In genomic region chr20:14688045-14688444, GRCh38 we compare ENCODE assay signal across 21 cellular contexts.
DNase-seq lines count a peak whose midpoint lies in the region; ATAC-seq, FAIRE-seq and TF ChIP-seq lines count a peak whose summit lies in the region.
"Had no signal": no experiment of that assay in that cellular context is flagged by ENCODE, and none has a peak within 500 bp of the region (broad histone marks: within the 10 kb centered on the region; RNA-seq: fewer than 3 reads in every experiment).

No MANE protein-coding gene starts in this region.

- TF ChIP-seq RAD21 in A549 (conservative IDR thresholded peaks at IDR 0.05 in 1 of 2, IDR thresholded peaks at IDR 0.05 in 1 of 2), result no peak

- no peaks in the 10 kb centered on the region for H3K9me3 ChIP-seq in A549
- no peaks in the 10 kb centered on the region for H3K9me3 ChIP-seq in transverse colon
- H3K9me3 ChIP-seq: BLaER1, Caco-2 had no signal

- no peak overlapping the region for H3K4me3 Mint-ChIP-seq in type B pancreatic cell
- H3K4me3 Mint-ChIP-seq: B cell; CD4-positive, CD25-positive, alpha-beta regulatory T cell; CD8-positive, alpha-beta T cell had no signal

- H3K27me3 ChIP-seq in transverse colon, result no peaks in the 10 kb centered on the region
- H3K27me3 ChIP-seq: BLaER1 had no signal

- in situ Hi-C loops in transverse colon (cut with MboI; ENCODE audit: low pct_ligation_motif_present in 1 of 4, low pct_unique_long_range_greater_than_20kb in 1 of 4, low sequenced_read_pairs in 3 of 4), result no loop called here

- no peaks in the 10 kb centered on the region for H3K4me1 ChIP-seq in A549
- H3K4me1 ChIP-seq in transverse colon, result no peaks in the 10 kb centered on the region
- H3K4me1 ChIP-seq: BLaER1, Caco-2 had no signal

- H3K27ac ChIP-seq in A549 (no peak overlapping the region), transverse colon (no peak overlapping the region)
- H3K27ac ChIP-seq: BLaER1, C4-2B, GM23248 had no signal

- TF ChIP-seq CTCF in A549 (IDR thresholded peaks at IDR 0.05), result no peak
- no peak for TF ChIP-seq CTCF in type B pancreatic cell (conservative IDR thresholded peaks at IDR 0.05)
- no peak for TF ChIP-seq CTCF in transverse colon (IDR thresholded peaks at IDR 0.05)

- no peak for TF ChIP-seq EP300 in A549 (IDR thresholded peaks at IDR 0.05)
- no peak for TF ChIP-seq EP300 in transverse colon (IDR thresholded peaks at IDR 0.05; ENCODE audit: low read depth)

- ATAC-seq in A549, result no peak
- ATAC-seq: CD8-positive, alpha-beta T cell; GM12878 had no signal

- POLR2A ChIA-PET in A549 (lab: Yijun Ruan, JAX), result no interaction called here

- peak; percentile 70 for FAIRE-seq in A549 (lab: Jason Lieb, UNC)
- FAIRE-seq: GM19239, H1 had no signal

- 68% methylated on average over 2 of the region's 2 CpGs for WGBS in A549 (ENCODE audit: missing lambda C conversion rate)
- WGBS in transverse colon (ENCODE audit: low coverage in 1 of 2), 2 donors, result 52 to 82% methylated on average over 2 of the region's 2 CpGs

- no peaks in the 10 kb centered on the region for H3K36me3 Mint-ChIP-seq in type B pancreatic cell
- H3K36me3 Mint-ChIP-seq: CD4-positive, CD25-positive, alpha-beta regulatory T cell; CD8-positive, alpha-beta T cell had no signal

- DNase-seq in A549 (ENCODE audit: low read depth in 1 of 2, low spot score in 1 of 2), result no peak
- peak; percentile 70 for DNase-seq in NCI-H69 (lab: John Stamatoyannopoulos, UW)
- peak; percentile 18 for DNase-seq in kidney tubule cell (ENCODE audit: low spot score)
- DNase-seq in type B pancreatic cell (ENCODE audit: extremely low spot score, unreplicated experiment), result no peak
- no peak for DNase-seq in transverse colon
- no peak for DNase-seq in NCI-H82 (lab: John Stamatoyannopoulos, UW)
- DNase-seq: Caco-2; CD4-positive, CD25-positive, alpha-beta regulatory T cell; CD8-positive, alpha-beta T cell; DMS153; DND-41; GDM1; H7; HCEC 1CT had no signal

- no peaks in the 10 kb centered on the region for H3K36me3 ChIP-seq in transverse colon
- H3K36me3 ChIP-seq: BLaER1 had no signal

- TF ChIP-seq POLR2A in A549 (IDR thresholded peaks at IDR 0.05; ENCODE audit: low read length) (no peak), transverse colon (IDR thresholded peaks at IDR 0.05) (no peak)

- no peak overlapping the region for H3K4me2 ChIP-seq in A549
- H3K4me2 ChIP-seq: BLaER1 had no signal

- H3K27me3 Mint-ChIP-seq in type B pancreatic cell, result peaks cover 4% of the 10 kb centered on the region
- H3K27me3 Mint-ChIP-seq: CD4-positive, CD25-positive, alpha-beta regulatory T cell had no signal

- peak overlapping the region; percentile 22 for H3K27ac Mint-ChIP-seq in type B pancreatic cell
- H3K27ac Mint-ChIP-seq: B cell; CD4-positive, CD25-positive, alpha-beta regulatory T cell; CD8-positive, alpha-beta T cell had no signal

- CTCF ChIA-PET in A549 (lab: Yijun Ruan, JAX), result no interaction called here

- H3K4me3 ChIP-seq in A549 (no peak overlapping the region), transverse colon (no peak overlapping the region)
- H3K4me3 ChIP-seq: BLaER1, GM12878, GM23248 had no signal

- peaks cover 5% of the 10 kb centered on the region for H3K4me1 Mint-ChIP-seq in type B pancreatic cell (ENCODE audit: unreplicated experiment)
- H3K4me1 Mint-ChIP-seq: B cell; CD4-positive, CD25-positive, alpha-beta regulatory T cell had no signal

- peaks cover 5% of the 10 kb centered on the region for H3K9me3 Mint-ChIP-seq in type B pancreatic cell

- intact Hi-C loops in transverse colon (cut with DNase I; ENCODE audit: low total_unique reads), result no loop called here

TF ChIP-seq in A549, 52 proteins besides CTCF, POLR2A, EP300 and RAD21:
- TF ChIP-seq HOXB13 (CRISPR knock-in tag; IDR thresholded peaks at IDR 0.05; ENCODE audit: low read depth), result no peak
- peak; percentile 54 for TF ChIP-seq MAFK (IDR thresholded peaks at IDR 0.05; ENCODE audit: partially characterized antibody)
TF ChIP-seq in A549: peak in this region for 1.

Comparison
In these comparisons a context has a peak if more than half of its experiments do, and no peak if none do; other contexts are left out.
1. DNase-seq: peak in NCI-H69 (single experiment) and kidney tubule cell (single experiment); none in A549 (0 of 2), type B pancreatic cell (single experiment), transverse colon (single experiment) and NCI-H82 (single experiment).